8 cellular contexts compared by ENCODE assay signal in the genomic region with DNA sequence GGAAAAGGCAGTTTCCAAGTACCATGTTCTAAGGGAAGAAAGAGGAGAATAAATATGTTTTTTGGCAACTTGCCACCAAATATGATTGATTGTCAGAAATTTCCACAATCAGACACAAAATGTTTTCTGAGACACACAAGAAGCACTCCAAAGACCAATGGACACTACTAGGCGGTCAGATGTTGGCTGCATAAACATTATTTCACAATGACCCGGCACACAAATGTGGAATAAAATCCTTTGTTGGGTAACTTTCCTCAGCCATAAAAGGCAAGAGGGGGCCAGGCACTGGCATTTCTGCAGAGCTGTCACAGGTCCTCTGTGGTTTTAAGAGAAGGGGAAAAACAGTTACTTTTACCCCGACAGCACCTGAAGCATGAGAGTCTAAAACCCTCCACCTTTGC. TPM values are rescaled to one million over a fixed set of nuclear protein-coding genes. Genes with fewer than 3 reads are reported as not detected.
DNase-seq lines count a peak whose midpoint lies in the region; ATAC-seq, FAIRE-seq and TF ChIP-seq lines count a peak whose summit lies in the region.

No MANE protein-coding gene starts in this region.

- no peak for TF ChIP-seq CTCF in AG09319 (IDR thresholded peaks at IDR 0.05; ENCODE audit: low read depth, low read length)

- H3K27me3 Mint-ChIP-seq in naive thymus-derived CD8-positive, alpha-beta T cell: no peaks in the 10 kb centered on the region

- POLR2A ChIA-PET in naive thymus-derived CD8-positive, alpha-beta T cell (lab: Charles Lee): no interaction called here

- peaks cover 7 to 35% (median 22%) of the 10 kb centered on the region in 4 donors for H3K4me1 Mint-ChIP-seq in naive thymus-derived CD8-positive, alpha-beta T cell

- peak overlapping the region in 3 of 10 donors; percentile 1 to 32 (median 25) for H3K4me3 Mint-ChIP-seq in naive thymus-derived CD8-positive, alpha-beta T cell

- DNase-seq in AG09319 (ENCODE audit: extremely low read depth, low read depth) (peak; percentile 60), LHCN-M2 (ENCODE audit: low read depth) (peak; percentile 90), dedifferentiated amniotic fluid mesenchymal stem cell (ENCODE audit: extremely low spot score) (peak; percentile 32), frontal cortex (ENCODE audit: low spot score in 2 of 2) (no peak), ecto neural progenitor cell (ENCODE audit: low spot score) (no peak), occipital lobe (lab: John Stamatoyannopoulos, UW) (no peak)
- no peak for DNase-seq in naive thymus-derived CD8-positive, alpha-beta T cell

- FAIRE-seq in frontal cortex (lab: Jason Lieb, UNC): no peak

- ATAC-seq in naive thymus-derived CD8-positive, alpha-beta T cell: peak in 1 of 2 donors; percentile 40
- no peak for ATAC-seq in GM18520 (IDR thresholded peaks at IDR 0.05; ENCODE audit: unreplicated experiment)

- no peaks in the 10 kb centered on the region for H3K9me3 Mint-ChIP-seq in naive thymus-derived CD8-positive, alpha-beta T cell

- peaks cover 0 to 71% (median 3%) of the 10 kb centered on the region in 3 donors for H3K36me3 Mint-ChIP-seq in naive thymus-derived CD8-positive, alpha-beta T cell

- peak overlapping the region; percentile 48 to 82 (median 78) for H3K27ac Mint-ChIP-seq in naive thymus-derived CD8-positive, alpha-beta T cell

RNA-seq across cellular contexts. Expression of a gene that starts 12.9 kb away (rescaled TPM):
- 5.2 and 7.1 TPM in 2 replicates for total RNA-seq in LHCN-M2 (2014; rRNA removed)
- polyA plus RNA-seq in LHCN-M2 (2012): 5.4 TPM
- total RNA-seq in naive thymus-derived CD8-positive, alpha-beta T cell: 1 to 10 TPM; 8.8 to 9.6 TPM
- 1 to 10 TPM; 1.7 to 2.9 (median 2.7) TPM for polyA plus RNA-seq in naive thymus-derived CD8-positive, alpha-beta T cell
- 16.7 TPM for total RNA-seq in frontal cortex
- 19.0 TPM for total RNA-seq in occipital lobe

RNA-seq across cellular contexts. Expression of a gene that starts 37.4 kb away (rescaled TPM):
- total RNA-seq in LHCN-M2 (2014; rRNA removed) (1.9 TPM in 2 replicates), frontal cortex (1.2 TPM), occipital lobe (0.16 TPM)
- 2.1 TPM for polyA plus RNA-seq in LHCN-M2 (2012)
- total RNA-seq in naive thymus-derived CD8-positive, alpha-beta T cell: 10 to 100 TPM; 11.9 to 12.7 TPM
- polyA plus RNA-seq in naive thymus-derived CD8-positive, alpha-beta T cell: 1 to 10 TPM; 6.4 to 8.9 (median 7.7) TPM

Comparison
In these comparisons a context has a peak if more than half of its experiments do, and no peak if none do; other contexts are left out.
1. DNase-seq: peak in AG09319 (single experiment), LHCN-M2 (single experiment) and dedifferentiated amniotic fluid mesenchymal stem cell (single experiment); none in naive thymus-derived CD8-positive, alpha-beta T cell (0 of 10), frontal cortex (0 of 2), ecto neural progenitor cell (single experiment) and occipital lobe (single experiment).